ENCODE assay signal across 1 cellular context in genomic region chr16:3123986-3124886, GRCh38.
A peak's percentile ranks its signal among the peaks of the same experiment; 100 is the strongest.
TF ChIP-seq lines count a peak whose summit lies in the region.

No MANE protein-coding gene starts in this region.

TF ChIP-seq in K562, 482 proteins besides CTCF, POLR2A, EP300 and RAD21 (continued from another document and continues in another):
- TF ChIP-seq GTF3C2 (IDR thresholded peaks at IDR 0.05; ENCODE audit: borderline replicate concordance, extremely low read depth, insufficient read length) = no peak
- TF ChIP-seq ZNF785 (CRISPR knock-in tag; IDR thresholded peaks at IDR 0.05) = no peak
- TF ChIP-seq DEAF1 (CRISPR knock-in tag; IDR thresholded peaks at IDR 0.05) = no peak
- TF ChIP-seq IRF1 (CRISPR knock-in tag; IDR thresholded peaks at IDR 0.05; ENCODE audit: borderline replicate concordance) = no peak
- peak; percentile 33 for TF ChIP-seq NFYB (IDR thresholded peaks at IDR 0.05; ENCODE audit: extremely low read depth, insufficient read length)
- TF ChIP-seq VEZF1 (CRISPR knock-in tag; IDR thresholded peaks at IDR 0.05) = no peak; the same call in 1 of the 2 replicates
- TF ChIP-seq OTX1 (CRISPR knock-in tag; IDR thresholded peaks at IDR 0.05) = no peak
- no peak for TF ChIP-seq BCL6 (CRISPR knock-in tag; IDR thresholded peaks at IDR 0.05)
- no peak for TF ChIP-seq HDAC3 (IDR thresholded peaks at IDR 0.05; ENCODE audit: borderline replicate concordance, partially characterized antibody)
- peak; percentile 89 for TF ChIP-seq ZBTB40 (IDR thresholded peaks at IDR 0.05)
- no peak for TF ChIP-seq ZBTB40 (CRISPR knock-in tag; IDR thresholded peaks at IDR 0.05)
- no peak for TF ChIP-seq PREB (CRISPR knock-in tag; IDR thresholded peaks at IDR 0.05)
- TF ChIP-seq ZZZ3 (IDR thresholded peaks at IDR 0.05) = no peak
- TF ChIP-seq GATAD2A (IDR thresholded peaks at IDR 0.05) = no peak
- peak; percentile 92 for TF ChIP-seq FOXP1 (CRISPR knock-in tag; IDR thresholded peaks at IDR 0.05)
- no peak for TF ChIP-seq FOXJ3 (CRISPR knock-in tag; IDR thresholded peaks at IDR 0.05)
- TF ChIP-seq NFE2 (IDR thresholded peaks at IDR 0.05; ENCODE audit: low read depth) = no peak
- TF ChIP-seq ZNF384 (IDR thresholded peaks at IDR 0.05; ENCODE audit: low read depth, low read length) = no peak
- TF ChIP-seq ZNF778 (CRISPR knock-in tag; IDR thresholded peaks at IDR 0.05) = no peak
- TF ChIP-seq MBD2 (IDR thresholded peaks at IDR 0.05; ENCODE audit: borderline replicate concordance, low read depth) = no peak
- peak; percentile 53 for TF ChIP-seq ZNF12 (CRISPR knock-in tag; IDR thresholded peaks at IDR 0.05)
- TF ChIP-seq CHAMP1 (IDR thresholded peaks at IDR 0.05) = no peak
- no peak for TF ChIP-seq DDX20 (tag; IDR thresholded peaks at IDR 0.05; ENCODE audit: low read depth)
- TF ChIP-seq CAMTA2 (CRISPR knock-in tag; conservative IDR thresholded peaks at IDR 0.05) = 0 out of 2 replicates have a peak, but pooled peaks have one; percentile 66
- TF ChIP-seq ARID1B (IDR thresholded peaks at IDR 0.05) = no peak
- TF ChIP-seq POLR3A (IDR thresholded peaks at IDR 0.05; ENCODE audit: borderline replicate concordance, extremely low read depth, insufficient read depth, insufficient read length) = no peak
- peak; percentile 90 for TF ChIP-seq RBFOX2 (IDR thresholded peaks at IDR 0.05; ENCODE audit: low read depth, low read length)
- peak; percentile 42 to 68; a peak in 3 of 4 replicates for TF ChIP-seq MAZ (CRISPR knock-in tag; conservative IDR thresholded peaks at IDR 0.05 in 1 of 2, IDR thresholded peaks at IDR 0.05 in 1 of 2)
- no peak for TF ChIP-seq NCOR1 (IDR thresholded peaks at IDR 0.05)
- TF ChIP-seq NR0B1 (IDR thresholded peaks at IDR 0.05; ENCODE audit: partially characterized antibody) = no peak
- TF ChIP-seq SMARCC2 (IDR thresholded peaks at IDR 0.05; ENCODE audit: low read depth) = no peak
- TF ChIP-seq PHF20 (IDR thresholded peaks at IDR 0.05; ENCODE audit: partially characterized antibody) = peak; percentile 84
- 0 out of 2 replicates have a peak, but pooled peaks have one; percentile 13 for TF ChIP-seq KDM2B (CRISPR knock-in tag; IDR thresholded peaks at IDR 0.05)
- no peak for TF ChIP-seq BRD4 (IDR thresholded peaks at IDR 0.05)
- TF ChIP-seq ZNF24 (IDR thresholded peaks at IDR 0.05) = no peak
- peak; percentile 29; the same call in 1 of the 2 replicates for TF ChIP-seq ZNF263 (CRISPR knock-in tag; IDR thresholded peaks at IDR 0.05; ENCODE audit: borderline replicate concordance)
- no peak for TF ChIP-seq ZBED1 (IDR thresholded peaks at IDR 0.05)
- peak; percentile 66; the same call in 1 of the 2 replicates for TF ChIP-seq ETV5 (CRISPR knock-in tag; IDR thresholded peaks at IDR 0.05; ENCODE audit: low read depth)
- TF ChIP-seq SNRNP70 (optimal IDR thresholded peaks at IDR 0.05; ENCODE audit: low read depth, low read length) = no peak
